Comparison of ENCODE assay signal across 15 cellular contexts in the genomic region with DNA sequence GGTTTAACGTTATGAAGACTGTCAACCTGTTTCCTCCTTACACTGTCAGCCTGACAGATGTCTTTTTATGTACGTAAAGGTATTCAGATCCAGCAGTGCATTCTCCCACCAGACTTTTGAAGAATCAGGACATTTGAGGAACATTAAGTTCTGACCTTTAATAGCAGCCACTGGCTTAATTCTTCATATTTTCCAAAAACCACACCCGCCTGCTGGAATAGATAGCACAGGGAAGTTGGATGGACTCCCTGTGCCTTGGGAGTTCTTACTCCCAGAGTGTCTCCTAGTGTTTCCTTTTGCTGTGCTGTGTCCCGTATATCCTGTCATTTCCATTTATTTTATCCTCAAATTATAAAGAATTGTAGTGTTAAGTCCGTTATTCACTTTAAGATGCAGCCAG.
DNase-seq lines count a peak whose midpoint lies in the region; ATAC-seq, FAIRE-seq and TF ChIP-seq lines count a peak whose summit lies in the region.
"Had no signal": no experiment of that assay in that cellular context is flagged by ENCODE, and none has a peak within 500 bp of the region (broad histone marks: within the 10 kb centered on the region; RNA-seq: fewer than 3 reads in every experiment).

No MANE protein-coding gene starts in this region.

- no peak for ATAC-seq in K562
- peak; percentile 26 to 84 (median 65) for ATAC-seq in heart right ventricle
- ATAC-seq: SK-N-SH treated with all-trans-retinoic acid at 6 μM for 48 hours had no signal

- peaks cover 60% of the 10 kb centered on the region for H4K20me1 ChIP-seq in K562 (replicated peaks; ENCODE audit: control insufficient read depth, insufficient read depth, low read length)

- BruUV-seq in K562 (replicated peaks; lab: Mats Ljungman, UMichigan) = no TSS peak

- H3K27me3 ChIP-seq in K562 (ENCODE audit: control insufficient read depth in 2 of 2, insufficient read depth in 2 of 2, low read length in 2 of 2) (no peaks in the 10 kb centered on the region), heart right ventricle (no peaks in the 10 kb centered on the region), neutrophil (no peaks in the 10 kb centered on the region), thyroid gland (no peaks in the 10 kb centered on the region)

- POLR2A ChIA-PET in K562 (lab: Yijun Ruan, JAX) = interaction anchor here (1.4 kb wide), 1 partner anchor 14 kb away, joined by 3 read pairs; no protein-coding TSS in a partner anchor

- FAIRE-seq in K562 (lab: Jason Lieb, UNC) = peak; percentile 51
- no peak for FAIRE-seq in HTR-8/SVneo (lab: Jason Lieb, UNC)
- FAIRE-seq: TTC549 had no signal

- peaks cover 99% of the 10 kb centered on the region for H3K79me2 ChIP-seq in K562 (ENCODE audit: control insufficient read depth, insufficient read depth, low read length)

- in situ Hi-C loops in K562 (cut with MboI) = no loop called here

- TF ChIP-seq POLR2A in K562 (conservative IDR thresholded peaks at IDR 0.05) = no peak
- no peak for TF ChIP-seq POLR2A in thyroid gland (IDR thresholded peaks at IDR 0.05)

- TF ChIP-seq CTCF in K562 (IDR thresholded peaks at IDR 0.05 in 2 of 3, conservative IDR thresholded peaks at IDR 0.05 in 1 of 3; ENCODE audit: insufficient read depth in 2 of 3, low read depth in 1 of 3, low read length in 3 of 3) (no peak), heart right ventricle (IDR thresholded peaks at IDR 0.05) (peak in 2 of 9 donors; percentile 11 to 14), neutrophil (IDR thresholded peaks at IDR 0.05) (no peak), thyroid gland (IDR thresholded peaks at IDR 0.05) (no peak)

- H3K9me1 ChIP-seq in K562 (ENCODE audit: control insufficient read depth, insufficient read depth, low read length) = no peaks in the 10 kb centered on the region

- no peak for TF ChIP-seq RAD21 in K562 (CRISPR knock-in tag; conservative IDR thresholded peaks at IDR 0.05 in 1 of 2, IDR thresholded peaks at IDR 0.05 in 1 of 2)

- 46% methylated on average over 5 of the region's 5 CpGs for WGBS in K562 (ENCODE audit: insufficient coverage, low coverage, missing lambda C conversion rate)
- 19 to 36% methylated on average over 5 of the region's 5 CpGs for WGBS in heart right ventricle, 2 donors
- WGBS in thyroid gland, 2 donors = 57 to 58% methylated on average over 5 of the region's 5 CpGs

- no peak overlapping the region for H3K4me2 ChIP-seq in K562 (ENCODE audit: insufficient read depth, low read length)

- H3K9ac ChIP-seq in K562 (ENCODE audit: insufficient read depth in 1 of 2, low read depth in 2 of 2, low read length in 2 of 2) = no peak overlapping the region

- H3K36me3 ChIP-seq in K562 (ENCODE audit: control insufficient read depth, insufficient read depth, low read length) (no peaks in the 10 kb centered on the region), heart right ventricle (no peaks in the 10 kb centered on the region), neutrophil (no peaks in the 10 kb centered on the region), thyroid gland (no peaks in the 10 kb centered on the region)

- peaks cover 14 to 61% of the 10 kb centered on the region in 2 experiments; a peak in 4 of 5 replicates for H3K4me1 ChIP-seq in K562 (replicated peaks in 1 of 2; ENCODE audit: control insufficient read depth in 2 of 2, insufficient read depth in 2 of 2, low read length in 2 of 2)
- H3K4me1 ChIP-seq in heart right ventricle = peaks cover 62 to 100% (median 99%) of the 10 kb centered on the region in 9 donors
- peaks cover 54 to 60% of the 10 kb centered on the region in 2 experiments for H3K4me1 ChIP-seq in neutrophil (ENCODE audit: control insufficient read depth in 1 of 2, insufficient read depth in 1 of 2, low read depth in 1 of 2, low read length in 1 of 2)
- H3K4me1 ChIP-seq in thyroid gland = peaks cover 97 to 98% of the 10 kb centered on the region in 2 donors

- no peak overlapping the region for H2AFZ ChIP-seq in K562 (ENCODE audit: low read depth, low read length)

- intact Hi-C loops in K562 (cut with micrococcal nuclease) = no loop called here
- intact Hi-C loops in heart right ventricle (cut with DNase I) = loop anchor here in 1 of 10 donors (2.0 kb wide), 1 partner anchor 21 kb away; no protein-coding TSS in a partner anchor
- intact Hi-C loops in thyroid gland (cut with DNase I) = no loop called here

- no peak overlapping the region for H3K27ac ChIP-seq in K562 (ENCODE audit: extremely low read depth, low read depth, low read length)
- H3K27ac ChIP-seq in heart right ventricle = peak overlapping the region; percentile 58 to 95 (median 80)
- H3K27ac ChIP-seq in neutrophil = peak overlapping the region; percentile 74
- peak overlapping the region; percentile 73 to 89 (median 89) for H3K27ac ChIP-seq in thyroid gland
- H3K27ac ChIP-seq: HL-60 had no signal

- H3K4me3 ChIP-seq in K562 (no peak overlapping the region), heart right ventricle (peak overlapping the region in 2 of 10 donors; percentile 1 to 15), neutrophil (ENCODE audit: low read depth in 1 of 2, low read length in 1 of 2) (no peak overlapping the region), thyroid gland (replicated peaks in 1 of 3) (no peak overlapping the region)

- H3K9me3 ChIP-seq in K562 (replicated peaks; ENCODE audit: control insufficient read depth, insufficient read depth, low read depth, low read length) (no peaks in the 10 kb centered on the region), heart right ventricle (no peaks in the 10 kb centered on the region), neutrophil (no peaks in the 10 kb centered on the region), thyroid gland (no peaks in the 10 kb centered on the region)

- CTCF ChIA-PET in K562 (lab: Yijun Ruan, JAX; ENCODE audit: low intra/inter-chr PET ratio) = interaction anchor here (0.6 kb wide), 1 partner anchor 413 kb away, joined by 3 read pairs; no protein-coding TSS in a partner anchor

- DNase-seq in K562 (ENCODE audit: extremely low read depth in 1 of 4, low spot score in 3 of 4) (no peak), heart right ventricle (peak in 1 of 2 donors; percentile 62), thyroid gland (no peak), glomerular visceral epithelial cell (ENCODE audit: extremely low spot score) (no peak), putamen (ENCODE audit: low spot score) (no peak), HTR-8/SVneo (ENCODE audit: insufficient read length, low spot score) (no peak), NCI-H2227 treated with DMSO at 0.1 percent for 48 hours (lab: John Stamatoyannopoulos, UW) (no peak)
- DNase-seq: activated CD4-positive, alpha-beta memory T cell treated with anti-CD3 and anti-CD28 coated beads, Interleukin-2, amount 10 ng/mL, durations not matched to agents 7 days and 5 days; foreskin fibroblast; naive B cell; NCI-H1436 treated with DMSO at 0.1 percent for 48 hours had no signal

- no peak for TF ChIP-seq EP300 in K562 (IDR thresholded peaks at IDR 0.05; ENCODE audit: low read length)

TF ChIP-seq in K562, 482 proteins besides CTCF, POLR2A, EP300 and RAD21:
- TF ChIP-seq, protein P1, sequence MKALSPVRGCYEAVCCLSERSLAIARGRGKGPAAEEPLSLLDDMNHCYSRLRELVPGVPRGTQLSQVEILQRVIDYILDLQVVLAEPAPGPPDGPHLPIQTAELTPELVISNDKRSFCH (CRISPR knock-in tag; IDR thresholded peaks at IDR 0.05) = no peak
- TF ChIP-seq, protein P1 (tag; IDR thresholded peaks at IDR 0.05) = peak; percentile 44; the same call in 1 of the 2 replicates
- TF ChIP-seq ZNF174 (CRISPR knock-in tag; IDR thresholded peaks at IDR 0.05) = no peak
